In genomic region chr14:23567186-23568020, GRCh38 we compare ENCODE assay signal across 8 cellular contexts. TPM values are rescaled to one million over a fixed set of nuclear protein-coding genes. Genes with fewer than 3 reads are reported as not detected.
DNase-seq lines count a peak whose midpoint lies in the region; TF ChIP-seq lines count a peak whose summit lies in the region.

Gene AP1G2, minus strand, starts transcription at chr14:23567791. Its CDS starts 477 bp downstream, at chr14:23567314.

- no peak for TF ChIP-seq EP300 in transverse colon (IDR thresholded peaks at IDR 0.05; ENCODE audit: low read depth)

- peaks cover 30% of the 10 kb centered on the region for H3K27me3 Mint-ChIP-seq in HFFc6 (ENCODE audit: insufficient read depth)
- H3K27me3 Mint-ChIP-seq in activated naive CD4-positive, alpha-beta T cell treated with anti-CD3 and anti-CD28 coated beads, Interleukin-2, amount 50 U/mL, for 24 hours = no peaks in the 10 kb centered on the region
- H3K27me3 Mint-ChIP-seq in glutamatergic neuron (ENCODE audit: unreplicated experiment) = peaks cover 21% of the 10 kb centered on the region

- H3K4me3 Mint-ChIP-seq in HFFc6 (peak within 1 kb of the TSS; percentile 87), glutamatergic neuron (ENCODE audit: unreplicated experiment) (peak within 1 kb of the TSS; percentile 97)
- peak within 1 kb of the TSS; percentile 99 for H3K4me3 Mint-ChIP-seq in activated naive CD4-positive, alpha-beta T cell treated with anti-CD3 and anti-CD28 coated beads, Interleukin-2, amount 50 U/mL, for 24 hours

- DNase-seq in GM06990 (ENCODE audit: extremely low read depth, insufficient read length) (peak; percentile 94), HFFc6 (peak; percentile 15), NB4 (ENCODE audit: low read depth) (peak; percentile 92), SKM-1 (lab: John Stamatoyannopoulos, UW; ENCODE audit: unreplicated experiment) (peak; percentile 39), glutamatergic neuron (peak; percentile 84), transverse colon (peak; percentile 96)

- H3K9me3 Mint-ChIP-seq in HFFc6 (no peaks in the 10 kb centered on the region), glutamatergic neuron (ENCODE audit: unreplicated experiment) (peaks cover 12% of the 10 kb centered on the region)
- H3K9me3 Mint-ChIP-seq in activated naive CD4-positive, alpha-beta T cell treated with anti-CD3 and anti-CD28 coated beads, Interleukin-2, amount 50 U/mL, for 24 hours = no peaks in the 10 kb centered on the region

- WGBS in transverse colon (ENCODE audit: low coverage in 1 of 2), 2 donors = 1% methylated on average over 52 of the region's 53 CpGs; no CpG with 5 or more reads in 1 of the 2 donors

- H3K79me2 ChIP-seq in parathyroid adenoma = no peaks in the 10 kb centered on the region

- H3K4me1 ChIP-seq in parathyroid adenoma (peaks cover 24% of the 10 kb centered on the region), transverse colon (peaks cover 4 to 19% (median 13%) of the 10 kb centered on the region in 4 donors)

- H3K27ac Mint-ChIP-seq in HFFc6 (peak within 1 kb of the TSS; percentile 17; the same call in 1 of the 2 replicates), glutamatergic neuron (ENCODE audit: unreplicated experiment) (peak within 1 kb of the TSS; percentile 62)
- H3K27ac Mint-ChIP-seq in activated naive CD4-positive, alpha-beta T cell treated with anti-CD3 and anti-CD28 coated beads, Interleukin-2, amount 50 U/mL, for 24 hours = peak within 1 kb of the TSS; percentile 99

- H3K27ac ChIP-seq in parathyroid adenoma = peak within 1 kb of the TSS; percentile 89
- peak within 1 kb of the TSS; percentile 81 to 87 (median 84) for H3K27ac ChIP-seq in transverse colon

- H3K9ac ChIP-seq in parathyroid adenoma = peak within 1 kb of the TSS; percentile 74

- peak; percentile 87 for TF ChIP-seq POLR2A in NB4 (IDR thresholded peaks at IDR 0.05; ENCODE audit: extremely low read depth, insufficient read length)
- TF ChIP-seq POLR2A in transverse colon (IDR thresholded peaks at IDR 0.05) = peak; percentile 91

- intact Hi-C loops in transverse colon (cut with DNase I; ENCODE audit: low total_unique reads) = no loop called here

- H3K36me3 ChIP-seq in GM06990 (ENCODE audit: control insufficient read depth, insufficient read depth, low read length) (peaks cover 16% of the 10 kb centered on the region), parathyroid adenoma (ENCODE audit: control insufficient read depth, insufficient read depth, low read length) (no peaks in the 10 kb centered on the region), transverse colon (no peaks in the 10 kb centered on the region)

- H2AFZ ChIP-seq in parathyroid adenoma = peak within 1 kb of the TSS; percentile 92

- H3K4me1 Mint-ChIP-seq in HFFc6 (ENCODE audit: low read depth) (peaks cover 12% of the 10 kb centered on the region), glutamatergic neuron (ENCODE audit: low read depth, unreplicated experiment) (peaks cover 22% of the 10 kb centered on the region)
- H3K4me1 Mint-ChIP-seq in activated naive CD4-positive, alpha-beta T cell treated with anti-CD3 and anti-CD28 coated beads, Interleukin-2, amount 50 U/mL, for 24 hours = peaks cover 34% of the 10 kb centered on the region

- H3K4me2 ChIP-seq in parathyroid adenoma (ENCODE audit: low read length) = peak within 1 kb of the TSS; percentile 80

- H3K9me3 ChIP-seq in parathyroid adenoma (ENCODE audit: control insufficient read depth, low read length) (no peaks in the 10 kb centered on the region), transverse colon (no peaks in the 10 kb centered on the region)

- TF ChIP-seq CTCF in GM06990 (IDR thresholded peaks at IDR 0.05; ENCODE audit: insufficient read depth, low read length, poor library complexity, severe bottlenecking) (no peak), HFFc6 (IDR thresholded peaks at IDR 0.05) (no peak), NB4 (IDR thresholded peaks at IDR 0.05; ENCODE audit: low read depth, low read length) (no peak), glutamatergic neuron (IDR thresholded peaks at IDR 0.05; ENCODE audit: partially characterized antibody, unreplicated experiment) (no peak), parathyroid adenoma (IDR thresholded peaks at IDR 0.05) (peak; percentile 6), transverse colon (IDR thresholded peaks at IDR 0.05) (no peak)

- in situ Hi-C loops in transverse colon (cut with MboI; ENCODE audit: low pct_ligation_motif_present in 1 of 4, low pct_unique_long_range_greater_than_20kb in 1 of 4, low sequenced_read_pairs in 3 of 4) = loop anchor here in 2 of 4 donors (10.0 to 25.0 kb wide), 2 partner anchors 83 to 230 kb away; no protein-coding TSS in a partner anchor

- H3K27me3 ChIP-seq in GM06990 (replicated peaks; ENCODE audit: control insufficient read depth, insufficient read depth, low read length) (no peaks in the 10 kb centered on the region), parathyroid adenoma (ENCODE audit: control insufficient read depth, insufficient read depth, low read length) (no peaks in the 10 kb centered on the region), transverse colon (no peaks in the 10 kb centered on the region)

- H3K36me3 Mint-ChIP-seq in HFFc6 (ENCODE audit: low read depth) = no peaks in the 10 kb centered on the region
- H3K36me3 Mint-ChIP-seq in activated naive CD4-positive, alpha-beta T cell treated with anti-CD3 and anti-CD28 coated beads, Interleukin-2, amount 50 U/mL, for 24 hours = no peaks in the 10 kb centered on the region
- peaks cover 4% of the 10 kb centered on the region for H3K36me3 Mint-ChIP-seq in glutamatergic neuron (ENCODE audit: unreplicated experiment)

- H3K4me3 ChIP-seq in GM06990 (replicated peaks; ENCODE audit: low read depth, low read length) (peak within 1 kb of the TSS; percentile 81), NB4 (ENCODE audit: low read depth, low read length) (peak within 1 kb of the TSS; percentile 78), parathyroid adenoma (ENCODE audit: low read depth, low read length) (peak within 1 kb of the TSS; percentile 79), transverse colon (peak within 1 kb of the TSS; percentile 44 to 75 (median 58))

RNA-seq across cellular contexts. Expression of gene AP1G2, which starts in this region (rescaled TPM):
- total RNA-seq in HFFc6 (2021; fragmentation: NEBNext Ultra II Directional; extraction: Animal tissue kit (Norgen Biotek cat#: 25700)) = 1 to 10 TPM; 1.6 to 8.3 (median 2.2) TPM
- total RNA-seq in glutamatergic neuron (ENCODE audit: unreplicated experiment) (105 TPM), transverse colon (100 to 1,000 TPM; 163 to 508 (median 237) TPM)

Comparison
In these comparisons a context has a peak if more than half of its experiments do, and no peak if none do; other contexts are left out.
1. Peak in every context shown above with its lines: DNase-seq, H3K4me3 ChIP-seq and H3K27ac ChIP-seq.
2. RNA of gene AP1G2 (total RNA-seq): 163 to 508 TPM in transverse colon and 105 TPM in glutamatergic neuron (single experiment); 1.6 to 8.3 TPM in HFFc6; every median in the first group is over 10 times any median in the second.
3. DNase-seq: peak in every context shown above with its lines; median percentile 96 in transverse colon; 94 in GM06990; 92 in NB4; 84 in glutamatergic neuron; 39 in SKM-1; 15 in HFFc6.
4. H3K27ac Mint-ChIP-seq: peak in every context shown above with its lines; median percentile 99 in activated naive CD4-positive, alpha-beta T cell treated with anti-CD3 and anti-CD28 coated beads, Interleukin-2, amount 50 U/mL, for 24 hours; 62 in glutamatergic neuron; 17 in HFFc6.